Comparison of ENCODE assay signal across 10 cellular contexts in the genomic region with DNA sequence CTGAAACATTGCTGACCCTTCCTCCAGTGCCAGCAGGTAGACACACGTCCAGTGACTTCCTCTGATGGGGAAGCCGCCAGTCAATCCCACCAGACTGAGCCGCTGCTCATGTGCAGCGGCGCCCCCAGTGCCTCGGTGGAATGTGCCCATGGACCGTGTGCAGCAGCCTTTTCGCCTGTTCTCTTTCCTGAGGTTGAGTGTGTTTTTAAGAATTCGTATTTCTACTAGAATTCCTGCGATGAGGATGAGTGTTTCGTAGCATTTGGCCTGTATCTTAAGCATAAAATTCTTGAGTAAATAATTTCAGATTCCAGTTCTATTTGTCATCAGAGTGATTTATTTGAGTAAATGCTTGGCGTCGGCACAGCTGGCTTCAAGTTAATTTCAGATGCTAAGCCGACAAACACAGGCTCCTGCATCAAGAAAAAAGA. TPM values are rescaled to one million over a fixed set of nuclear protein-coding genes. Genes with fewer than 3 reads are reported as not detected.
DNase-seq lines count a peak whose midpoint lies in the region; ATAC-seq and TF ChIP-seq lines count a peak whose summit lies in the region.
"Had no signal": no experiment of that assay in that cellular context is flagged by ENCODE, and none has a peak within 500 bp of the region (broad histone marks: within the 10 kb centered on the region; RNA-seq: fewer than 3 reads in every experiment).

No MANE protein-coding gene starts in this region.

- H3K4me3 ChIP-seq in fibroblast of the aortic adventitia (ENCODE audit: low read depth, low read length) (peak overlapping the region; percentile 11), skeletal muscle cell (ENCODE audit: low read depth, low read length) (no peak overlapping the region)

- peak; percentile 4 for TF ChIP-seq CTCF in fibroblast of the aortic adventitia (IDR thresholded peaks at IDR 0.05; ENCODE audit: insufficient read depth, low read length)

- DNase-seq in GM04503 (ENCODE audit: low read depth) (peak; percentile 17), T1000 (lab: John Stamatoyannopoulos, UW) (peak; percentile 50), fibroblast of the aortic adventitia (ENCODE audit: low read depth) (peak; percentile 94), skeletal muscle cell (ENCODE audit: low read depth) (peak; percentile 45), DMS 273 (lab: John Stamatoyannopoulos, UW; ENCODE audit: unreplicated experiment) (no peak), OCI-M2 (lab: John Stamatoyannopoulos, UW; ENCODE audit: unreplicated experiment) (no peak), AML-193 (lab: John Stamatoyannopoulos, UW) (no peak)
- DNase-seq: NCI-H187 treated with DMSO at 0.1 percent for 48 hours; stimulated activated naive CD4-positive, alpha-beta T cell treated with Interleukin-2 at 50 U/mL for 16 hours had no signal

- ATAC-seq in GM21619 (IDR thresholded peaks at IDR 0.05; ENCODE audit: unreplicated experiment), result no peak

RNA-seq across cellular contexts. Expression of a gene that starts 35.4 kb away (rescaled TPM):
- total RNA-seq in fibroblast of the aortic adventitia (ENCODE audit: low replicate concordance), result 65.1 and 81.4 TPM in 2 replicates

RNA-seq across cellular contexts. Expression of a gene that starts 45.5 kb away (rescaled TPM):
- 24.2 and 44.4 TPM in 2 replicates for total RNA-seq in fibroblast of the aortic adventitia (ENCODE audit: low replicate concordance)

Comparison
In these comparisons a context has a peak if more than half of its experiments do, and no peak if none do; other contexts are left out.
1. DNase-seq: peak in GM04503 (single experiment), T1000 (single experiment), fibroblast of the aortic adventitia (single experiment) and skeletal muscle cell (single experiment); none in DMS 273 (single experiment), OCI-M2 (single experiment) and AML-193 (0 of 2).